ENCODE assay signal across 17 cellular contexts in genomic region chr5:134504629-134505300, GRCh38. TPM values are rescaled to one million over a fixed set of nuclear protein-coding genes. Genes with fewer than 3 reads are reported as not detected.
DNase-seq lines count a peak whose midpoint lies in the region; ATAC-seq, FAIRE-seq and TF ChIP-seq lines count a peak whose summit lies in the region.
"Had no signal": no experiment of that assay in that cellular context is flagged by ENCODE, and none has a peak within 500 bp of the region (broad histone marks: within the 10 kb centered on the region; RNA-seq: fewer than 3 reads in every experiment).

No MANE protein-coding gene starts in this region.

- H3K4me1 Mint-ChIP-seq in activated T-cell treated with anti-CD3 and anti-CD28 coated beads, Interleukin-2, amount 50 U/mL, for 72 hours (ENCODE audit: low read depth), result peaks cover 46% of the 10 kb centered on the region
- peaks cover 20% of the 10 kb centered on the region in 2 donors for H3K4me1 Mint-ChIP-seq in stimulated activated naive B cell treated with anti-CD40 and anti-IgM and Interleukin-4, amounts not matched to agents 10 μg/mL and 1 μg/mL and 100 μg/mL, for 72 hours
- H3K4me1 Mint-ChIP-seq: nephron had no signal

- H3K9me3 ChIP-seq in PC-3 (ENCODE audit: low read length), result no peaks in the 10 kb centered on the region

- TF ChIP-seq CTCF in PC-3 (conservative IDR thresholded peaks at IDR 0.05; ENCODE audit: low read depth, low read length), result no peak

- no peak overlapping the region for H2AFZ ChIP-seq in PC-3 (ENCODE audit: low read length)

- POLR2A ChIA-PET in PC-3 (lab: Charles Lee; ENCODE audit: unreplicated experiment), result no interaction called here

- peak overlapping the region in 1 of 2 donors; percentile 79 for H3K4me3 Mint-ChIP-seq in activated T-cell treated with anti-CD3 and anti-CD28 coated beads, Interleukin-2, amount 50 U/mL, for 72 hours
- H3K4me3 Mint-ChIP-seq in stimulated activated naive B cell treated with anti-CD40 and anti-IgM and Interleukin-4, amounts not matched to agents 10 μg/mL and 1 μg/mL and 100 μg/mL, for 72 hours, result no peak overlapping the region
- H3K4me3 Mint-ChIP-seq: nephron, type B pancreatic cell had no signal

- H3K27me3 Mint-ChIP-seq in activated T-cell treated with anti-CD3 and anti-CD28 coated beads, Interleukin-2, amount 50 U/mL, for 72 hours (ENCODE audit: low read depth), result no peaks in the 10 kb centered on the region
- H3K27me3 Mint-ChIP-seq in stimulated activated naive B cell treated with anti-CD40 and anti-IgM and Interleukin-4, amounts not matched to agents 10 μg/mL and 1 μg/mL and 100 μg/mL, for 72 hours, result no peaks in the 10 kb centered on the region
- H3K27me3 Mint-ChIP-seq: type B pancreatic cell had no signal

- H4K20me1 ChIP-seq in PC-3 (ENCODE audit: low read length), result no peaks in the 10 kb centered on the region

- ATAC-seq in activated T-cell treated with anti-CD3 and anti-CD28 coated beads, Interleukin-2, amount 50 U/mL, for 72 hours (replicated peaks in 1 of 2), result no peak
- ATAC-seq in PC-3, result no peak
- no peak for ATAC-seq in stimulated activated naive B cell treated with anti-CD40 and anti-IgM and Interleukin-4, amounts not matched to agents 10 μg/mL and 1 μg/mL and 100 μg/mL, for 72 hours (replicated peaks)
- ATAC-seq: GM12878, left colon had no signal

- CTCF ChIA-PET in PC-3 (lab: Charles Lee), result no interaction called here

- H3F3A ChIP-seq in PC-3 (ENCODE audit: low read length, unreplicated experiment), result peaks cover 10% of the 10 kb centered on the region

- H3K27ac Mint-ChIP-seq in activated T-cell treated with anti-CD3 and anti-CD28 coated beads, Interleukin-2, amount 50 U/mL, for 72 hours, result peak overlapping the region; percentile 30
- H3K27ac Mint-ChIP-seq in stimulated activated naive B cell treated with anti-CD40 and anti-IgM and Interleukin-4, amounts not matched to agents 10 μg/mL and 1 μg/mL and 100 μg/mL, for 72 hours, result peak overlapping the region; percentile 84
- H3K27ac Mint-ChIP-seq: type B pancreatic cell had no signal

- no peak for DNase-seq in activated T-cell treated with anti-CD3 and anti-CD28 coated beads, Interleukin-2, amount 50 U/mL, for 72 hours
- no peak for DNase-seq in activated T-cell treated with anti-CD3 and anti-CD28 coated beads, Interleukin-2, amount 50 U/mL, for 1 hour
- no peak for DNase-seq in PC-3
- DNase-seq in epithelial cell of prostate (ENCODE audit: low read depth, low spot score), result no peak
- no peak for DNase-seq in stimulated activated naive B cell treated with anti-CD40 and anti-IgM and Interleukin-4, amounts not matched to agents 10 μg/mL and 1 μg/mL and 100 μg/mL, for 72 hours
- no peak for DNase-seq in hypothalamus (lab: John Stamatoyannopoulos, UW)
- no peak for DNase-seq in RCC 7860 (ENCODE audit: low spot score)
- no peak for DNase-seq in stimulated activated CD4-positive, alpha-beta T cell treated with anti-CD3 and anti-CD28 coated beads, Interleukin-2, amount 100 ng/mL, for 24 hours
- DNase-seq: activated CD8-positive, alpha-beta memory T cell treated with anti-CD3 and anti-CD28 coated beads, Interleukin-2, amount 50 U/mL, for 4 hours; glutamatergic neuron; left colon; NCI-H1436 treated with DMSO at 0.1 percent for 48 hours; small intestine had no signal

- H3K9me2 ChIP-seq in PC-3 (replicated peaks; ENCODE audit: low read length), result no peaks in the 10 kb centered on the region

- peaks cover 74% of the 10 kb centered on the region for H3K4me1 ChIP-seq in PC-3 (ENCODE audit: insufficient read depth, low read length)

- H3K27ac ChIP-seq in PC-3 (ENCODE audit: low read length) (peak overlapping the region; percentile 94), epithelial cell of prostate (peak overlapping the region; percentile 97)

- no peaks in the 10 kb centered on the region for H3K36me3 Mint-ChIP-seq in activated T-cell treated with anti-CD3 and anti-CD28 coated beads, Interleukin-2, amount 50 U/mL, for 72 hours (ENCODE audit: insufficient read depth in 2 of 2)
- H3K36me3 Mint-ChIP-seq in stimulated activated naive B cell treated with anti-CD40 and anti-IgM and Interleukin-4, amounts not matched to agents 10 μg/mL and 1 μg/mL and 100 μg/mL, for 72 hours, result no peaks in the 10 kb centered on the region
- H3K36me3 Mint-ChIP-seq: type B pancreatic cell had no signal

- no peak overlapping the region for H3K4me2 ChIP-seq in PC-3 (ENCODE audit: low read length)

- H3K27me3 ChIP-seq in PC-3 (ENCODE audit: low read length), result no peaks in the 10 kb centered on the region

- H3K9me3 Mint-ChIP-seq in activated T-cell treated with anti-CD3 and anti-CD28 coated beads, Interleukin-2, amount 50 U/mL, for 72 hours, result no peaks in the 10 kb centered on the region
- H3K9me3 Mint-ChIP-seq in stimulated activated naive B cell treated with anti-CD40 and anti-IgM and Interleukin-4, amounts not matched to agents 10 μg/mL and 1 μg/mL and 100 μg/mL, for 72 hours, result no peaks in the 10 kb centered on the region
- H3K9me3 Mint-ChIP-seq: nephron, type B pancreatic cell had no signal

- intact Hi-C loops in PC-3 (cut with micrococcal nuclease), result loop anchor here (5.0 kb wide), 1 partner anchor 37 kb away; no protein-coding TSS in a partner anchor

- FAIRE-seq in RCC 7860 (lab: Jason Lieb, UNC), result no peak
- FAIRE-seq: small intestine, TTC549 had no signal

- no TSS peak for BruUV-seq in PC-3 (replicated peaks; lab: Mats Ljungman, UMichigan)

- H3K36me3 ChIP-seq in PC-3 (ENCODE audit: low read depth, low read length), result no peaks in the 10 kb centered on the region

- H3K79me2 ChIP-seq in PC-3 (ENCODE audit: low read length), result peaks cover 11% of the 10 kb centered on the region; the same call in 1 of the 2 replicates

- no peak overlapping the region for H3K9ac ChIP-seq in PC-3 (ENCODE audit: low read length)

- H3K4me3 ChIP-seq in PC-3 (ENCODE audit: low read length), result no peak overlapping the region
- H3K4me3 ChIP-seq: GM12878 had no signal

RNA-seq across cellular contexts. Expression of gene JADE2, which starts 20.7 kb away (rescaled TPM):
- 10 to 100 TPM; 87.0 to 88.8 TPM for total RNA-seq in activated T-cell treated with anti-CD3 and anti-CD28 coated beads, Interleukin-2, amount 50 U/mL, for 72 hours
- 33.2 and 42.3 TPM in 2 replicates for total RNA-seq in PC-3 (2014; rRNA removed)
